14 cellular contexts compared by ENCODE assay signal in the genomic region with DNA sequence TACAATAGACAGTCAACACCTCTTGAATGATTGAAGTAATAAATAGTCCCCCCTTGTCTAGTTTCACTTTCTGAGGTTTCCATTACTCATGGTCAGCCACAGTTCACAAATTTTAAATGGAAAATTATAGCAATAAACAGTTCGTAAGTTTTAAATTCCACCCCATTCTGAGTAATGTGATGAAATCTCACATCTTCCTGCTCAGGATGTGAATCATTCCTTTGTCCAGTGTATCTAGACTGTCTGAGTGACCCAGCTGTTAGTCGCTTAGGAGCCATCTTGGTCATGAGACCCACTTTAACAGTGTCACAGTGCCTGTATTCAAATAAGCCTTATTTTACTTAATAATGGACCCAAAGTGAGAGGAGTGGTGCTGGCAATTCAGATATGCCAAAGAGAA.
DNase-seq lines count a peak whose midpoint lies in the region; ATAC-seq, FAIRE-seq and TF ChIP-seq lines count a peak whose summit lies in the region.
"Had no signal": no experiment of that assay in that cellular context is flagged by ENCODE, and none has a peak within 500 bp of the region (broad histone marks: within the 10 kb centered on the region; RNA-seq: fewer than 3 reads in every experiment).

No MANE protein-coding gene starts in this region.

- H3K9me3 ChIP-seq in SJSA1 (replicated peaks): no peaks in the 10 kb centered on the region
- H3K9me3 ChIP-seq in skeletal muscle satellite cell (replicated peaks; ENCODE audit: low read length): no peaks in the 10 kb centered on the region
- H3K9me3 ChIP-seq: lower lobe of right lung, right lobe of liver had no signal

- H3K4me3 ChIP-seq in SJSA1 (peak overlapping the region; percentile 0; the same call in 1 of the 2 replicates), skeletal muscle satellite cell (ENCODE audit: low read length) (peak overlapping the region; percentile 3)
- H3K4me3 ChIP-seq: lower lobe of right lung, right lobe of liver had no signal

- no peak for DNase-seq in H54 (ENCODE audit: insufficient read length, low spot score)
- DNase-seq in SJSA1 (ENCODE audit: low read depth in 1 of 2, low spot score in 2 of 2): peak; percentile 76 to 91
- peak; percentile 86 for DNase-seq in fibroblast of peridontal ligament (ENCODE audit: extremely low read depth)
- no peak for DNase-seq in stimulated activated naive CD8-positive, alpha-beta T cell treated with anti-CD3 and anti-CD28 coated beads, Interleukin-15, Interleukin-2, amounts not matched to agents 100 U/mL and 50 U/mL, for 24 hours
- no peak for DNase-seq in stimulated activated CD4-positive, alpha-beta T cell treated with anti-CD3 and anti-CD28 coated beads, Interleukin-2, amount 100 ng/mL, for 48 hours
- no peak for DNase-seq in central memory CD4-positive, alpha-beta T cell
- DNase-seq in Kasumi-1 (lab: John Stamatoyannopoulos, UW): no peak
- DNase-seq: activated naive CD8-positive, alpha-beta T cell treated with anti-CD3 and anti-CD28 coated beads for 36 hours; erythroblast; GF-D8; lower lobe of right lung; right lobe of liver had no signal

- H3K27me3 ChIP-seq in SJSA1 (replicated peaks): no peaks in the 10 kb centered on the region
- no peaks in the 10 kb centered on the region for H3K27me3 ChIP-seq in skeletal muscle satellite cell (ENCODE audit: control insufficient read depth, insufficient read depth, low read length)
- H3K27me3 ChIP-seq: right lobe of liver had no signal

- peak overlapping the region; percentile 52 for H3K9ac ChIP-seq in skeletal muscle satellite cell (ENCODE audit: low read depth, low read length)

- peak overlapping the region; percentile 98 for H3K27ac ChIP-seq in SJSA1
- H3K27ac ChIP-seq: lower lobe of right lung, right lobe of liver had no signal

- H3K4me2 ChIP-seq in skeletal muscle satellite cell (ENCODE audit: low read length): peak overlapping the region; percentile 53

- H3K36me3 ChIP-seq in SJSA1: no peaks in the 10 kb centered on the region
- no peaks in the 10 kb centered on the region for H3K36me3 ChIP-seq in skeletal muscle satellite cell (ENCODE audit: insufficient read depth, low read length)
- H3K36me3 ChIP-seq: lower lobe of right lung, right lobe of liver had no signal

- no peak for ATAC-seq in stimulated activated naive CD8-positive, alpha-beta T cell treated with anti-CD3 and anti-CD28 coated beads, Interleukin-15, Interleukin-2, amounts not matched to agents 100 U/mL and 50 U/mL, for 24 hours
- ATAC-seq: HepG2, lower lobe of right lung had no signal

- peak; percentile 95 for FAIRE-seq in H54 (lab: Jason Lieb, UNC)
- FAIRE-seq: HepG2 had no signal

- TF ChIP-seq POLR2A in H54 (IDR thresholded peaks at IDR 0.05; ENCODE audit: low read depth, low read length): no peak

- H3K4me1 ChIP-seq in SJSA1 (replicated peaks) (peaks cover 22% of the 10 kb centered on the region), skeletal muscle satellite cell (ENCODE audit: control insufficient read depth, insufficient read depth, low read length) (peaks cover 14% of the 10 kb centered on the region)
- H3K4me1 ChIP-seq: lower lobe of right lung had no signal

Comparison
In these comparisons a context has a peak if more than half of its experiments do, and no peak if none do; other contexts are left out.
1. DNase-seq: peak in SJSA1 (2 of 2) and fibroblast of peridontal ligament (single experiment); none in H54 (single experiment), stimulated activated naive CD8-positive, alpha-beta T cell treated with anti-CD3 and anti-CD28 coated beads, Interleukin-15, Interleukin-2, amounts not matched to agents 100 U/mL and 50 U/mL, for 24 hours (single experiment), stimulated activated CD4-positive, alpha-beta T cell treated with anti-CD3 and anti-CD28 coated beads, Interleukin-2, amount 100 ng/mL, for 48 hours (0 of 2), central memory CD4-positive, alpha-beta T cell (single experiment) and Kasumi-1 (0 of 2).